In the genomic region with DNA sequence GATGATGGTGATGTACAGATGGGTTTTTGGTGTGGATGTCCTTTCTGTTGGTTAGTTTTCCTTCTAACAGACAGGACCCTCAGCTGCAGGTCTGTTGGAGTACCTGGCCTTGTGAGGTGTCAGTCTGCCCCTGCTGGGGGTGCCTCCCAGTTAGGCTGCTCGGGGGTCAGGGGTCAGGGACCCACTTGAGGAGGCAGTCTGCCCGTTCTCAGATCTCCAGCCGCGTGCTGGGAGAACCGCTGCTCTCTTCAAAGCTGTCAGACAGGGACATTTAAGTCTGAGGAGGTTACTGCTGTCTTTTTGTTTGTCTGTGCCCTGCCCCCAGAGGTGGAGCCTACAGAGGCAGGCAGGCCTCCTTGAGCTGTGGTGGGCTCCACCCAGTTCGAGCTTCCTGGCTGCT, we compare ENCODE assay signal across 8 cellular contexts.
DNase-seq lines count a peak whose midpoint lies in the region; ATAC-seq and TF ChIP-seq lines count a peak whose summit lies in the region.
"Not testable (repeated sequence)": the region's sequence is repeated elsewhere in the genome, so short reads cannot be mapped to it uniquely, and the experiment has no call there.

No MANE protein-coding gene starts in this region.

- H3K27me3 Mint-ChIP-seq in CD8-positive, alpha-beta memory T cell; activated CD8-positive, alpha-beta T cell treated with anti-CD3 and anti-CD28 coated beads, Interleukin-2, amount 10 ng/mL, durations not matched to agents 7 days and 5 days (ENCODE audit: low read depth); central memory CD8-positive, alpha-beta T cell: not testable (repeated sequence)

- H3K4me2 ChIP-seq in MM.1S (ENCODE audit: low read depth, low read length); parathyroid adenoma (ENCODE audit: low read length): not testable (repeated sequence)

- not testable (repeated sequence) for H3K36me3 ChIP-seq in CD8-positive, alpha-beta memory T cell (ENCODE audit: insufficient read depth, low read length); MM.1S (replicated peaks; ENCODE audit: insufficient read depth, low read length); liver (ENCODE audit: control insufficient read depth in 4 of 4, insufficient read depth in 3 of 4, low read depth in 1 of 4, low read length in 3 of 4); parathyroid adenoma (ENCODE audit: control insufficient read depth, insufficient read depth, low read length); upper lobe of left lung

- peaks cover 23 to 41% (median 25%) of the 10 kb centered on the region in 3 donors for H3K4me1 Mint-ChIP-seq in CD8-positive, alpha-beta memory T cell
- H3K4me1 Mint-ChIP-seq in activated CD8-positive, alpha-beta T cell treated with anti-CD3 and anti-CD28 coated beads, Interleukin-2, amount 10 ng/mL, durations not matched to agents 7 days and 5 days (ENCODE audit: low read depth) = not testable (repeated sequence)
- H3K4me1 Mint-ChIP-seq in central memory CD8-positive, alpha-beta T cell = peaks cover 33% of the 10 kb centered on the region

- WGBS in liver = 54% methylated on average over 5 of the region's 6 CpGs
- 35% methylated on average over 5 of the region's 6 CpGs; no CpG with 5 or more reads in 1 of the 2 donors for WGBS in upper lobe of left lung, 2 donors

- H3K27ac ChIP-seq in CD8-positive, alpha-beta memory T cell (ENCODE audit: low read depth, low read length); MM.1S (ENCODE audit: low read length); liver (ENCODE audit: low read depth in 1 of 2, low read length in 2 of 2): not testable (repeated sequence)
- peak overlapping the region; percentile 51 for H3K27ac ChIP-seq in parathyroid adenoma
- peak overlapping the region in 1 of 4 donors; percentile 30 for H3K27ac ChIP-seq in upper lobe of left lung

- not testable (repeated sequence) for H3K9ac ChIP-seq in MM.1S (ENCODE audit: low read length); liver (ENCODE audit: low read depth in 1 of 2, low read length in 2 of 2); parathyroid adenoma

- POLR2A ChIA-PET in CD8-positive, alpha-beta memory T cell (lab: Charles Lee); activated CD8-positive, alpha-beta T cell treated with anti-CD3 and anti-CD28 coated beads, Interleukin-2, amount 10 ng/mL, durations not matched to agents 7 days and 5 days (lab: Charles Lee): not testable (repeated sequence)

- H3K4me3 ChIP-seq in CD8-positive, alpha-beta memory T cell (ENCODE audit: low read length); parathyroid adenoma (ENCODE audit: low read depth, low read length): not testable (repeated sequence)
- H3K4me3 ChIP-seq in MM.1S (ENCODE audit: low read length) (peak overlapping the region; percentile 35; the same call in 1 of the 2 replicates), fibroblast of villous mesenchyme (ENCODE audit: low read depth, low read length) (peak overlapping the region; percentile 59), liver (ENCODE audit: low read depth in 1 of 3, low read length in 3 of 3) (peak overlapping the region in 2 of 3 donors; percentile 37 to 38), upper lobe of left lung (peak overlapping the region in 3 of 4 donors; percentile 34 to 40 (median 39))

- not testable (repeated sequence) for H3F3A ChIP-seq in MM.1S (ENCODE audit: insufficient read depth, low read length)

- CTCF ChIA-PET in CD8-positive, alpha-beta memory T cell (lab: Charles Lee); activated CD8-positive, alpha-beta T cell treated with anti-CD3 and anti-CD28 coated beads, Interleukin-2, amount 10 ng/mL, durations not matched to agents 7 days and 5 days (lab: Charles Lee): not testable (repeated sequence)

- TF ChIP-seq EP300 in upper lobe of left lung (IDR thresholded peaks at IDR 0.05) = not testable (repeated sequence)

- not testable (repeated sequence) for H4K20me1 ChIP-seq in MM.1S (ENCODE audit: insufficient read depth, low read length)

- not testable (repeated sequence) for TF ChIP-seq POLR2A in upper lobe of left lung (IDR thresholded peaks at IDR 0.05)

- not testable (repeated sequence) for H3K9me3 Mint-ChIP-seq in CD8-positive, alpha-beta memory T cell; activated CD8-positive, alpha-beta T cell treated with anti-CD3 and anti-CD28 coated beads, Interleukin-2, amount 10 ng/mL, durations not matched to agents 7 days and 5 days (ENCODE audit: insufficient read depth); central memory CD8-positive, alpha-beta T cell

- TF ChIP-seq RAD21 in liver (IDR thresholded peaks at IDR 0.05) = not testable (repeated sequence)

- peak overlapping the region in 6 of 7 donors; percentile 14 to 89 (median 84) for H3K4me3 Mint-ChIP-seq in CD8-positive, alpha-beta memory T cell
- H3K4me3 Mint-ChIP-seq in activated CD8-positive, alpha-beta T cell treated with anti-CD3 and anti-CD28 coated beads, Interleukin-2, amount 10 ng/mL, durations not matched to agents 7 days and 5 days = peak overlapping the region; percentile 53
- peak overlapping the region; percentile 63 for H3K4me3 Mint-ChIP-seq in central memory CD8-positive, alpha-beta T cell

- not testable (repeated sequence) for H3K36me3 Mint-ChIP-seq in CD8-positive, alpha-beta memory T cell; activated CD8-positive, alpha-beta T cell treated with anti-CD3 and anti-CD28 coated beads, Interleukin-2, amount 10 ng/mL, durations not matched to agents 7 days and 5 days (ENCODE audit: low read depth); central memory CD8-positive, alpha-beta T cell (ENCODE audit: insufficient read depth)

- not testable (repeated sequence) for ATAC-seq in activated CD8-positive, alpha-beta T cell treated with anti-CD3 and anti-CD28 coated beads, Interleukin-2, amount 10 ng/mL, durations not matched to agents 7 days and 5 days; central memory CD8-positive, alpha-beta T cell (replicated peaks; ENCODE audit: extremely low read depth, poor library complexity, severe bottlenecking); upper lobe of left lung (ENCODE audit: low FRiP score in 2 of 2)

- not testable (repeated sequence) for H3K9me2 ChIP-seq in MM.1S (replicated peaks; ENCODE audit: insufficient read depth, low read length)

- H3K27ac Mint-ChIP-seq in CD8-positive, alpha-beta memory T cell = peak overlapping the region in 3 of 8 donors; percentile 3 to 72 (median 70)
- not testable (repeated sequence) for H3K27ac Mint-ChIP-seq in activated CD8-positive, alpha-beta T cell treated with anti-CD3 and anti-CD28 coated beads, Interleukin-2, amount 10 ng/mL, durations not matched to agents 7 days and 5 days; central memory CD8-positive, alpha-beta T cell (ENCODE audit: low read depth)

- DNase-seq in CD8-positive, alpha-beta memory T cell; MM.1S; activated CD8-positive, alpha-beta T cell treated with anti-CD3 and anti-CD28 coated beads, Interleukin-2, amount 10 ng/mL, durations not matched to agents 7 days and 5 days; central memory CD8-positive, alpha-beta T cell (ENCODE audit: low spot score in 2 of 2); fibroblast of villous mesenchyme (ENCODE audit: low read depth); upper lobe of left lung: not testable (repeated sequence)

- not testable (repeated sequence) for H2AFZ ChIP-seq in MM.1S (ENCODE audit: low read length); parathyroid adenoma

- not testable (repeated sequence) for TF ChIP-seq CTCF in MM.1S (IDR thresholded peaks at IDR 0.05; ENCODE audit: low read length); fibroblast of villous mesenchyme (IDR thresholded peaks at IDR 0.05; ENCODE audit: insufficient read depth, low read depth, low read length); liver (IDR thresholded peaks at IDR 0.05; ENCODE audit: low read depth, low read length, missing input control); parathyroid adenoma (IDR thresholded peaks at IDR 0.05); upper lobe of left lung (IDR thresholded peaks at IDR 0.05)

- not testable (repeated sequence) for H3K9me3 ChIP-seq in CD8-positive, alpha-beta memory T cell (ENCODE audit: low read length); MM.1S (replicated peaks; ENCODE audit: insufficient read depth, low read length); liver (ENCODE audit: control insufficient read depth in 4 of 4, low read length in 3 of 4); parathyroid adenoma (ENCODE audit: control insufficient read depth, low read length); upper lobe of left lung

- not testable (repeated sequence) for H3K79me2 ChIP-seq in MM.1S (ENCODE audit: low read length); parathyroid adenoma

- H3K27me3 ChIP-seq in CD8-positive, alpha-beta memory T cell (ENCODE audit: insufficient read depth, low read length, poor library complexity, severe bottlenecking); MM.1S (replicated peaks; ENCODE audit: insufficient read depth, low read length); liver (ENCODE audit: control insufficient read depth in 4 of 4, insufficient read depth in 4 of 4, low read length in 3 of 4); parathyroid adenoma (ENCODE audit: control insufficient read depth, insufficient read depth, low read length); upper lobe of left lung: not testable (repeated sequence)

- not testable (repeated sequence) for H3K4me1 ChIP-seq in CD8-positive, alpha-beta memory T cell (ENCODE audit: insufficient read depth, low read length); MM.1S (ENCODE audit: low read length); liver (ENCODE audit: control insufficient read depth in 4 of 4, insufficient read depth in 4 of 4, low read length in 3 of 4); parathyroid adenoma; upper lobe of left lung
